ENCODE assay signal across 8 cellular contexts in genomic region chr1:22710688-22711024, GRCh38. TPM values are rescaled to one million over a fixed set of nuclear protein-coding genes. Genes with fewer than 3 reads are reported as not detected.
DNase-seq lines count a peak whose midpoint lies in the region; ATAC-seq and TF ChIP-seq lines count a peak whose summit lies in the region.

EPHB2 (plus strand) TSS chr1:22710839; CDS start chr1:22710983, 144 bp downstream.

- peak; percentile 55 for DNase-seq in CD1c-positive myeloid dendritic cell (ENCODE audit: extremely low spot score)
- DNase-seq in HFF-Myc (ENCODE audit: extremely low read depth, low read depth): no peak
- no peak for DNase-seq in T-helper 2 cell treated with Interferon-gamma antibody and Interleukin-4, amounts not matched to agents 5 μg/mL and 100 μg/mL, for 36 hours (ENCODE audit: low spot score)
- peak in 2 of 3 donors; percentile 61 to 77 for DNase-seq in mucosa of descending colon
- DNase-seq in tibial nerve (ENCODE audit: low spot score in 2 of 2): no peak
- DNase-seq in NCI-H2107 (lab: John Stamatoyannopoulos, UW): no peak

- intact Hi-C loops in mucosa of descending colon (cut with DNase I, micrococcal nuclease): no loop called here

- H3K36me3 ChIP-seq in endocrine pancreas (ENCODE audit: control insufficient read depth, insufficient read depth, low read length): no peaks in the 10 kb centered on the region
- no peaks in the 10 kb centered on the region for H3K36me3 ChIP-seq in mucosa of descending colon (ENCODE audit: low read depth)
- H3K36me3 ChIP-seq in tibial nerve: no peaks in the 10 kb centered on the region

- H3K27me3 ChIP-seq in endocrine pancreas (ENCODE audit: control insufficient read depth, insufficient read depth, low read length): no peaks in the 10 kb centered on the region
- H3K27me3 ChIP-seq in tibial nerve: peaks cover 0 to 7% of the 10 kb centered on the region in 2 donors

- H3K9me3 Mint-ChIP-seq in T-helper 2 cell treated with Interferon-gamma antibody and Interleukin-4, amounts not matched to agents 5 μg/mL and 100 μg/mL, for 36 hours: no peaks in the 10 kb centered on the region

- H3K4me1 ChIP-seq in endocrine pancreas (ENCODE audit: control insufficient read depth, insufficient read depth, low read length) (no peaks in the 10 kb centered on the region), mucosa of descending colon (ENCODE audit: low read depth) (peaks cover 23% of the 10 kb centered on the region), tibial nerve (peaks cover 0 to 35% (median 13%) of the 10 kb centered on the region in 4 donors)

- no peak for TF ChIP-seq POLR2A in tibial nerve (IDR thresholded peaks at IDR 0.05)

- H3K4me3 Mint-ChIP-seq in T-helper 2 cell treated with Interferon-gamma antibody and Interleukin-4, amounts not matched to agents 5 μg/mL and 100 μg/mL, for 36 hours: peak within 1 kb of the TSS; percentile 59

- ATAC-seq in mucosa of descending colon: peak; percentile 56
- ATAC-seq in HG02623 (IDR thresholded peaks at IDR 0.05; ENCODE audit: unreplicated experiment): no peak

- TF ChIP-seq CTCF in HFF-Myc (IDR thresholded peaks at IDR 0.05; ENCODE audit: low read depth, low read length, missing control alignments) (no peak), mucosa of descending colon (IDR thresholded peaks at IDR 0.05) (no peak), tibial nerve (IDR thresholded peaks at IDR 0.05) (no peak)

- H3K27ac Mint-ChIP-seq in T-helper 2 cell treated with Interferon-gamma antibody and Interleukin-4, amounts not matched to agents 5 μg/mL and 100 μg/mL, for 36 hours: no peak within 1 kb of the TSS

- H3K4me3 ChIP-seq in HFF-Myc (replicated peaks; ENCODE audit: low read depth, low read length): peak within 1 kb of the TSS; percentile 58
- no peak within 1 kb of the TSS for H3K4me3 ChIP-seq in endocrine pancreas (ENCODE audit: control insufficient read depth, insufficient read depth, low read length)
- peak within 1 kb of the TSS; percentile 32 for H3K4me3 ChIP-seq in mucosa of descending colon
- peak within 1 kb of the TSS; percentile 33 to 59 (median 44) for H3K4me3 ChIP-seq in tibial nerve

- H3K9me3 ChIP-seq in endocrine pancreas (ENCODE audit: control insufficient read depth, low read length): no peaks in the 10 kb centered on the region
- no peaks in the 10 kb centered on the region for H3K9me3 ChIP-seq in mucosa of descending colon
- H3K9me3 ChIP-seq in tibial nerve: no peaks in the 10 kb centered on the region

- H3K27me3 Mint-ChIP-seq in T-helper 2 cell treated with Interferon-gamma antibody and Interleukin-4, amounts not matched to agents 5 μg/mL and 100 μg/mL, for 36 hours (ENCODE audit: low read depth): peaks cover 56% of the 10 kb centered on the region

- no peaks in the 10 kb centered on the region for H3K36me3 Mint-ChIP-seq in T-helper 2 cell treated with Interferon-gamma antibody and Interleukin-4, amounts not matched to agents 5 μg/mL and 100 μg/mL, for 36 hours (ENCODE audit: low read depth)

- WGBS in tibial nerve, 2 donors: 0 to 1% methylated on average over 23 to 27 of the region's 55 CpGs

- H3K4me1 Mint-ChIP-seq in T-helper 2 cell treated with Interferon-gamma antibody and Interleukin-4, amounts not matched to agents 5 μg/mL and 100 μg/mL, for 36 hours (ENCODE audit: low read depth): no peaks in the 10 kb centered on the region

- H3K9ac ChIP-seq in endocrine pancreas (ENCODE audit: control insufficient read depth, insufficient read depth, low read length): peak within 1 kb of the TSS; percentile 38

- TF ChIP-seq EP300 in tibial nerve (IDR thresholded peaks at IDR 0.05): no peak

- H3K27ac ChIP-seq in tibial nerve: peak within 1 kb of the TSS; percentile 26 to 80 (median 50)

RNA-seq across cellular contexts. Expression of gene EPHB2, which starts in this region (rescaled TPM):
- 10 to 100 TPM; 22.7 to 76.7 (median 70.8) TPM for total RNA-seq in mucosa of descending colon
- 10 to 100 TPM in 1 of 4 donors, 1 to 10 TPM in 3; 7.2 to 12.6 (median 9.1) TPM for total RNA-seq in tibial nerve

Comparison
In these comparisons a context has a peak if more than half of its experiments do, and no peak if none do; other contexts are left out.
1. DNase-seq: peak in CD1c-positive myeloid dendritic cell (single experiment) and mucosa of descending colon (2 of 3); none in HFF-Myc (single experiment), T-helper 2 cell treated with Interferon-gamma antibody and Interleukin-4, amounts not matched to agents 5 μg/mL and 100 μg/mL, for 36 hours (single experiment), tibial nerve (0 of 2) and NCI-H2107 (single experiment).